Comparison of ENCODE assay signal across 9 cellular contexts in the genomic region with DNA sequence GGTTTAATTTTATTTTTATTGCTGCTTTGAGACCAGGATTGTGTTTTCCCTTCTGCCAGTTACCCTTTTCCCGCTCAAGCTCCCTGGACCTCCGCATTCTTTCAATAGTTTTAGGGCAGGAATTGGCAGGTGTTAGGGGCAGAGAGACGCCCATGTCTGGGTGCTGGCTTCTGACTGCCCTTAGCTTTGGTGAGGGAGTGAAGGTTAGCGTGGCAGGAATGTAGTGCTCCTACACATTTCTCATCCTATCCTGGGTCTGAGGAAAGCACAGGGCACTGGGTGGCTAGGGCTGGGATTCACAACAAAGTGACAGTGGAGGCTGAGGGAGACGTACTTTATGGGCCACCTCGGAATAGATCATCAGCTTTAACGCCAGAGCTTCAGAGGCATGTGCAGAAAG.
A peak's percentile ranks its signal among the peaks of the same experiment; 100 is the strongest.
DNase-seq lines count a peak whose midpoint lies in the region; ATAC-seq and TF ChIP-seq lines count a peak whose summit lies in the region.
"Had no signal": no experiment of that assay in that cellular context is flagged by ENCODE, and none has a peak within 500 bp of the region (broad histone marks: within the 10 kb centered on the region; RNA-seq: fewer than 3 reads in every experiment).

No MANE protein-coding gene starts in this region.

- no peak for TF ChIP-seq POLR2A in GM18505 (IDR thresholded peaks at IDR 0.05; ENCODE audit: borderline replicate concordance, extremely low read depth, insufficient read depth, insufficient read length)

- H3K4me1 ChIP-seq in ES-I3 (ENCODE audit: insufficient read depth, low read length) = peaks cover 21% of the 10 kb centered on the region

- no peaks in the 10 kb centered on the region for H3K9me3 ChIP-seq in ES-I3 (ENCODE audit: control insufficient read depth, insufficient read depth, low read length)

- H3K36me3 ChIP-seq in ES-I3 (ENCODE audit: insufficient read depth, low read length) = no peaks in the 10 kb centered on the region

- H3K9ac ChIP-seq in ES-I3 (ENCODE audit: low read depth, low read length) = peak overlapping the region; percentile 61; the same call in 1 of the 2 replicates

- H3K4me3 ChIP-seq in retinal pigment epithelial cell (ENCODE audit: low read length) = no peak overlapping the region

- no peak for TF ChIP-seq CTCF in retinal pigment epithelial cell (conservative IDR thresholded peaks at IDR 0.05; ENCODE audit: low read depth, low read length)

- ATAC-seq in GM21723 (IDR thresholded peaks at IDR 0.05; ENCODE audit: unreplicated experiment) (no peak), GM18505 (IDR thresholded peaks at IDR 0.05; ENCODE audit: unreplicated experiment) (no peak)

- DNase-seq in amniotic epithelial cell (ENCODE audit: low read depth) (peak; percentile 62), islet precursor cell (peak; percentile 69), retinal pigment epithelial cell (ENCODE audit: low read depth) (peak; percentile 49), 8988T (no peak), SK-N-DZ (ENCODE audit: low spot score) (no peak)
- DNase-seq: COR-L47 had no signal

Comparison
In these comparisons a context has a peak if more than half of its experiments do, and no peak if none do; other contexts are left out.
1. DNase-seq: peak in amniotic epithelial cell (single experiment), islet precursor cell (single experiment) and retinal pigment epithelial cell (single experiment); none in 8988T (single experiment) and SK-N-DZ (single experiment).